9 cellular contexts compared by ENCODE assay signal in genomic region chr1:150560576-150560975, GRCh38. TPM values are rescaled to one million over a fixed set of nuclear protein-coding genes. Genes with fewer than 3 reads are reported as not detected.
DNase-seq lines count a peak whose midpoint lies in the region; ATAC-seq and TF ChIP-seq lines count a peak whose summit lies in the region.
"Had no signal": no experiment of that assay in that cellular context is flagged by ENCODE, and none has a peak within 500 bp of the region (broad histone marks: within the 10 kb centered on the region; RNA-seq: fewer than 3 reads in every experiment).

No MANE protein-coding gene starts in this region.

- DNase-seq in right atrium auricular region (ENCODE audit: low spot score) (no peak), left cardiac atrium (no peak), cardiac fibroblast (ENCODE audit: low read depth in 2 of 2) (no peak), vagina (ENCODE audit: extremely low spot score in 2 of 2) (no peak), NCI-H510A (lab: John Stamatoyannopoulos, UW) (no peak), omental fat pad (ENCODE audit: low spot score) (no peak)
- no peak for DNase-seq in stimulated activated CD4-positive, alpha-beta T cell treated with anti-CD3 and anti-CD28 coated beads, Interleukin-4, amount 100 ng/mL, for 4 hours

- H3K27ac ChIP-seq in right atrium auricular region (peak overlapping the region; percentile 98 to 100), mucosa of rectum (ENCODE audit: low read depth in 2 of 2, low read length in 2 of 2) (peak overlapping the region; percentile 97 to 100), vagina (peak overlapping the region; percentile 100)

- H3K36me3 ChIP-seq in right atrium auricular region (peaks cover 18% of the 10 kb centered on the region), mucosa of rectum (ENCODE audit: control insufficient read depth in 2 of 2, insufficient read depth in 2 of 2, low read length in 2 of 2) (peaks cover under 1 to 2% of the 10 kb centered on the region in 2 donors), vagina (peaks cover 0 to 13% of the 10 kb centered on the region in 2 donors)

- peak overlapping the region; percentile 54 to 58 for H3K4me3 ChIP-seq in right atrium auricular region
- H3K4me3 ChIP-seq in cardiac fibroblast (replicated peaks in 1 of 2; ENCODE audit: low read depth in 2 of 2, low read length in 2 of 2) = peak overlapping the region; percentile 52 to 67
- peak overlapping the region; percentile 70 to 78 for H3K4me3 ChIP-seq in mucosa of rectum (ENCODE audit: low read length in 2 of 2)
- peak overlapping the region; percentile 48 to 72 for H3K4me3 ChIP-seq in vagina

- peak overlapping the region; percentile 87 to 100 for H3K9ac ChIP-seq in mucosa of rectum (ENCODE audit: low read depth in 1 of 2, low read length in 2 of 2)

- H3K9me3 ChIP-seq in right atrium auricular region (no peaks in the 10 kb centered on the region), mucosa of rectum (ENCODE audit: control insufficient read depth in 2 of 2, low read length in 2 of 2) (no peaks in the 10 kb centered on the region), vagina (no peaks in the 10 kb centered on the region)

- TF ChIP-seq POLR2A in vagina (IDR thresholded peaks at IDR 0.05) = no peak

- H3K4me1 ChIP-seq in right atrium auricular region (peaks cover 0 to 73% of the 10 kb centered on the region in 2 donors), mucosa of rectum (ENCODE audit: control insufficient read depth in 2 of 2, insufficient read depth in 2 of 2, low read length in 2 of 2) (peaks cover 51 to 54% of the 10 kb centered on the region in 2 donors), vagina (peaks cover 70% of the 10 kb centered on the region)

- intact Hi-C loops in left cardiac atrium (cut with DNase I) (loop anchor here (2.0 to 10.0 kb wide), 2 partner anchors 62 to 254 kb away; no protein-coding TSS in a partner anchor), vagina (cut with DNase I) (loop anchor here (5.0 kb wide), 1 partner anchor 67 kb away; the partner anchor contains the start of gene ENSA)

- no peak for TF ChIP-seq CTCF in right atrium auricular region (IDR thresholded peaks at IDR 0.05)
- no peak for TF ChIP-seq CTCF in cardiac fibroblast (IDR thresholded peaks at IDR 0.05; ENCODE audit: low read depth, low read length)
- TF ChIP-seq CTCF in vagina (IDR thresholded peaks at IDR 0.05) = no peak
- no peak for TF ChIP-seq CTCF in omental fat pad (IDR thresholded peaks at IDR 0.05)

- no peaks in the 10 kb centered on the region for H3K27me3 ChIP-seq in right atrium auricular region
- H3K27me3 ChIP-seq in mucosa of rectum (ENCODE audit: control insufficient read depth in 2 of 2, insufficient read depth in 2 of 2, low read length in 2 of 2) = no peaks in the 10 kb centered on the region
- no peaks in the 10 kb centered on the region for H3K27me3 ChIP-seq in vagina

- ATAC-seq in left cardiac atrium = no peak
- no peak for ATAC-seq in omental fat pad (ENCODE audit: low FRiP score)

RNA-seq across cellular contexts. Expression of gene ADAMTSL4, which starts 11.4 kb away (rescaled TPM):
- total RNA-seq in right atrium auricular region (10 to 100 TPM; 21.9 to 41.1 TPM), left cardiac atrium (10 to 100 TPM; 31.5 to 62.5 TPM), vagina (64.6 TPM), omental fat pad (10 to 100 TPM; 33.7 to 46.6 (median 39.9) TPM)

RNA-seq across cellular contexts. Expression of gene MCL1, which starts 18.8 kb away (rescaled TPM):
- total RNA-seq in right atrium auricular region = 100 to 1,000 TPM in 1 of 2 donors, 10 to 100 TPM in 1; 96.7 to 146 TPM
- 100 to 1,000 TPM; 103 to 146 TPM for total RNA-seq in left cardiac atrium
- 181 TPM for total RNA-seq in vagina
- total RNA-seq in omental fat pad = 100 to 1,000 TPM; 505 to 845 (median 657) TPM

RNA-seq across cellular contexts. Expression of gene FALEC, which starts 45.0 kb away (rescaled TPM):
- total RNA-seq in right atrium auricular region = not detected
- not detected for total RNA-seq in left cardiac atrium
- total RNA-seq in vagina = not detected
- total RNA-seq in omental fat pad = not detected
- total RNA-seq: HT1080 had no signal

RNA-seq across cellular contexts. Expression of gene ECM1, which starts 52.7 kb away (rescaled TPM):
- 10 to 100 TPM; 28.6 to 37.2 TPM for total RNA-seq in right atrium auricular region
- total RNA-seq in left cardiac atrium = 10 to 100 TPM; 40.6 to 42.2 TPM
- total RNA-seq in vagina = 130 TPM
- 10 to 100 TPM; 10.8 to 24.8 (median 18.5) TPM for total RNA-seq in omental fat pad
